Comparison of ENCODE assay signal across 23 cellular contexts in genomic region chr6:43956478-43956877, GRCh38.
"Had no signal": no experiment of that assay in that cellular context is flagged by ENCODE, and none has a peak within 500 bp of the region (broad histone marks: within the 10 kb centered on the region; RNA-seq: fewer than 3 reads in every experiment).

No MANE protein-coding gene starts in this region.

- H3K4me3 ChIP-seq: SJCRH30 had no signal

- H3K27ac ChIP-seq: KMS-11, SJCRH30 had no signal

- H3K27ac Mint-ChIP-seq: activated CD4-positive, alpha-beta memory T cell treated with anti-CD3 and anti-CD28 coated beads for 36 hours; activated CD4-positive, alpha-beta T cell treated with anti-CD3 and anti-CD28 coated beads, Interleukin-2, amount 10 ng/mL, durations not matched to agents 7 days and 5 days; activated naive CD4-positive, alpha-beta T cell treated with anti-CD3 and anti-CD28 coated beads, Interleukin-2, amount 50 U/mL, for 72 hours had no signal

- H3K27me3 ChIP-seq: SJCRH30 had no signal

- H3K36me3 Mint-ChIP-seq: brain had no signal

- H3K36me3 ChIP-seq: SJCRH30 had no signal

- H3K4me1 Mint-ChIP-seq: activated CD4-positive, alpha-beta T cell treated with anti-CD3 and anti-CD28 coated beads, Interleukin-2, amount 10 ng/mL, durations not matched to agents 7 days and 5 days; central memory CD8-positive, alpha-beta T cell had no signal

- H3K4me3 Mint-ChIP-seq: activated CD4-positive, alpha-beta memory T cell treated with anti-CD3 and anti-CD28 coated beads for 36 hours; activated CD4-positive, alpha-beta T cell treated with anti-CD3 and anti-CD28 coated beads, Interleukin-2, amount 10 ng/mL, durations not matched to agents 7 days and 5 days; activated T-cell treated with anti-CD3 and anti-CD28 coated beads, Interleukin-2, amount 50 U/mL, for 4 hours; brain; central memory CD8-positive, alpha-beta T cell had no signal

- DNase-seq: activated CD4-positive, alpha-beta memory T cell treated with anti-CD3 and anti-CD28 coated beads for 36 hours; activated CD4-positive, alpha-beta T cell treated with anti-CD3 and anti-CD28 coated beads, Interleukin-2, amount 10 ng/mL, durations not matched to agents 7 days and 5 days; activated CD4-positive, CD25-positive, alpha-beta regulatory T cell; activated CD8-positive, alpha-beta memory T cell treated with anti-CD3 and anti-CD28 coated beads for 24 hours; activated effector memory CD4-positive, alpha-beta T cell treated with anti-CD3 and anti-CD28 coated beads, Interleukin-2, amount 50 U/mL, for 16 hours; activated naive CD4-positive, alpha-beta T cell treated with Interleukin-2 at 50 U/mL for 16 hours; activated T-cell treated with anti-CD3 and anti-CD28 coated beads, Interleukin-2, amount 50 U/mL, for 4 hours; amygdala; NCI-H1105; NCI-H1436; NCI-H1694 treated with DMSO at 0.1 percent for 48 hours; NCI-H2081; NCI-H510A treated with DMSO at 0.1 percent for 48 hours; NCI-H69; RPMI8226; SJCRH30; SK-N-SH; T-helper 1 cell had no signal

- ATAC-seq: activated naive CD4-positive, alpha-beta T cell treated with anti-CD3 and anti-CD28 coated beads, Interleukin-2, amount 50 U/mL, for 72 hours; activated T-cell treated with anti-CD3 and anti-CD28 coated beads, Interleukin-2, amount 50 U/mL, for 4 hours; Right ventricle myocardium inferior had no signal
